In genomic region chr12:67991158-67991557, GRCh38 we compare ENCODE assay signal across 9 cellular contexts.
A peak's percentile ranks its signal among the peaks of the same experiment; 100 is the strongest.
DNase-seq lines count a peak whose midpoint lies in the region; ATAC-seq and TF ChIP-seq lines count a peak whose summit lies in the region.
"Had no signal": no experiment of that assay in that cellular context is flagged by ENCODE, and none has a peak within 500 bp of the region (broad histone marks: within the 10 kb centered on the region; RNA-seq: fewer than 3 reads in every experiment).

No MANE protein-coding gene starts in this region.

- no peaks in the 10 kb centered on the region for H3K27me3 Mint-ChIP-seq in stimulated activated naive B cell treated with anti-CD40 and anti-IgM and Interleukin-4, amounts not matched to agents 10 μg/mL and 1 μg/mL and 100 μg/mL, for 72 hours

- no peak for TF ChIP-seq CTCF in foreskin fibroblast (IDR thresholded peaks at IDR 0.05; ENCODE audit: low read depth, low read length)

- peaks cover 47 to 69% of the 10 kb centered on the region in 2 donors for H3K4me1 Mint-ChIP-seq in stimulated activated naive B cell treated with anti-CD40 and anti-IgM and Interleukin-4, amounts not matched to agents 10 μg/mL and 1 μg/mL and 100 μg/mL, for 72 hours

- H3K9me3 Mint-ChIP-seq in stimulated activated naive B cell treated with anti-CD40 and anti-IgM and Interleukin-4, amounts not matched to agents 10 μg/mL and 1 μg/mL and 100 μg/mL, for 72 hours = peaks cover 2 to 13% of the 10 kb centered on the region in 2 donors

- peak overlapping the region; percentile 76 for H3K27ac Mint-ChIP-seq in stimulated activated naive B cell treated with anti-CD40 and anti-IgM and Interleukin-4, amounts not matched to agents 10 μg/mL and 1 μg/mL and 100 μg/mL, for 72 hours

- DNase-seq in activated CD8-positive, alpha-beta memory T cell treated with anti-CD3 and anti-CD28 coated beads for 24 hours = peak; percentile 72
- no peak for DNase-seq in activated CD8-positive, alpha-beta memory T cell treated with anti-CD3 and anti-CD28 coated beads, Interleukin-2, amount 50 U/mL, for 48 hours
- DNase-seq in activated T-helper 1 cell treated with Interleukin-2 at 50 U/mL for 16 hours (ENCODE audit: low read depth) (peak; percentile 16), HuH-7 (ENCODE audit: low spot score) (no peak), OCI-M2 (lab: John Stamatoyannopoulos, UW; ENCODE audit: unreplicated experiment) (no peak), foreskin fibroblast (no peak)
- DNase-seq in stimulated activated naive B cell treated with anti-CD40 and anti-IgM and Interleukin-4, amounts not matched to agents 10 μg/mL and 1 μg/mL and 100 μg/mL, for 72 hours = peak; percentile 48

- peaks cover 7 to 9% of the 10 kb centered on the region in 2 donors for H3K36me3 Mint-ChIP-seq in stimulated activated naive B cell treated with anti-CD40 and anti-IgM and Interleukin-4, amounts not matched to agents 10 μg/mL and 1 μg/mL and 100 μg/mL, for 72 hours

- peak overlapping the region; percentile 66 to 70 for H3K4me3 Mint-ChIP-seq in stimulated activated naive B cell treated with anti-CD40 and anti-IgM and Interleukin-4, amounts not matched to agents 10 μg/mL and 1 μg/mL and 100 μg/mL, for 72 hours

- ATAC-seq in HG03196 (IDR thresholded peaks at IDR 0.05; ENCODE audit: unreplicated experiment) = peak; percentile 58
- ATAC-seq in stimulated activated naive B cell treated with anti-CD40 and anti-IgM and Interleukin-4, amounts not matched to agents 10 μg/mL and 1 μg/mL and 100 μg/mL, for 72 hours (replicated peaks) = peak; percentile 90 to 91
- ATAC-seq: HepG2 had no signal

- no peak overlapping the region for H3K4me3 ChIP-seq in foreskin fibroblast (ENCODE audit: low read depth in 1 of 2, low read length in 2 of 2)

Comparison
In these comparisons a context has a peak if more than half of its experiments do, and no peak if none do; other contexts are left out.
1. DNase-seq: peak in activated CD8-positive, alpha-beta memory T cell treated with anti-CD3 and anti-CD28 coated beads for 24 hours (single experiment), activated T-helper 1 cell treated with Interleukin-2 at 50 U/mL for 16 hours (single experiment) and stimulated activated naive B cell treated with anti-CD40 and anti-IgM and Interleukin-4, amounts not matched to agents 10 μg/mL and 1 μg/mL and 100 μg/mL, for 72 hours (single experiment); none in activated CD8-positive, alpha-beta memory T cell treated with anti-CD3 and anti-CD28 coated beads, Interleukin-2, amount 50 U/mL, for 48 hours (single experiment), HuH-7 (single experiment), OCI-M2 (single experiment) and foreskin fibroblast (0 of 2).